6 cellular contexts compared by ENCODE assay signal in genomic region chr1:42736152-42736551, GRCh38. TPM values are rescaled to one million over a fixed set of nuclear protein-coding genes. Genes with fewer than 3 reads are reported as not detected.
DNase-seq lines count a peak whose midpoint lies in the region; ATAC-seq and TF ChIP-seq lines count a peak whose summit lies in the region.

No MANE protein-coding gene starts in this region.

- no TSS peak for BruUV-seq in PC-3 (replicated peaks; lab: Mats Ljungman, UMichigan)

- H3K27ac ChIP-seq in PC-3 (ENCODE audit: low read length), result no peak overlapping the region
- no peak overlapping the region for H3K27ac ChIP-seq in right lobe of liver
- no peak overlapping the region for H3K27ac ChIP-seq in effector memory CD4-positive, alpha-beta T cell (ENCODE audit: insufficient read depth, low read length, poor library complexity, severe bottlenecking)

- peaks cover 6% of the 10 kb centered on the region for H3K4me1 Mint-ChIP-seq in activated T-cell treated with anti-CD3 and anti-CD28 coated beads, Interleukin-2, amount 50 U/mL, for 24 hours (ENCODE audit: low read depth)

- H4K20me1 ChIP-seq in PC-3 (ENCODE audit: low read length), result no peaks in the 10 kb centered on the region

- peak; percentile 64 for ATAC-seq in PC-3
- ATAC-seq in right lobe of liver, result peak in 3 of 4 donors; percentile 18 to 41 (median 20)

- in situ Hi-C loops in GM13977 (cut with MboI; ENCODE audit: low pct_unique_long_range_greater_than_20kb, low sequenced_read_pairs, unreplicated experiment), result loop anchor here (25.0 kb wide), 1 partner anchor 399 kb away; the partner anchor contains the start of gene FOXJ3

- TF ChIP-seq POLR2A in right lobe of liver (IDR thresholded peaks at IDR 0.05), result no peak

- H3K4me3 ChIP-seq in PC-3 (ENCODE audit: low read length), result no peak overlapping the region
- no peak overlapping the region for H3K4me3 ChIP-seq in right lobe of liver
- no peak overlapping the region for H3K4me3 ChIP-seq in effector memory CD4-positive, alpha-beta T cell (ENCODE audit: insufficient read depth, low read depth, low read length, poor library complexity, severe bottlenecking)

- H3K36me3 Mint-ChIP-seq in activated T-cell treated with anti-CD3 and anti-CD28 coated beads, Interleukin-2, amount 50 U/mL, for 24 hours (ENCODE audit: low read depth), result no peaks in the 10 kb centered on the region

- no peak overlapping the region for H3K27ac Mint-ChIP-seq in activated T-cell treated with anti-CD3 and anti-CD28 coated beads, Interleukin-2, amount 50 U/mL, for 24 hours

- no peak overlapping the region for H3K4me2 ChIP-seq in PC-3 (ENCODE audit: low read length)

- TF ChIP-seq CTCF in GM13977 (IDR thresholded peaks at IDR 0.05; ENCODE audit: extremely low read depth, insufficient read depth, missing control alignments) (peak; percentile 29), PC-3 (conservative IDR thresholded peaks at IDR 0.05; ENCODE audit: low read depth, low read length) (peak; percentile 35; the same call in 1 of the 2 replicates), right lobe of liver (IDR thresholded peaks at IDR 0.05) (no peak)

- H3K4me3 Mint-ChIP-seq in activated T-cell treated with anti-CD3 and anti-CD28 coated beads, Interleukin-2, amount 50 U/mL, for 24 hours, result no peak overlapping the region

- WGBS in right lobe of liver (ENCODE audit: insufficient coverage, low coverage, low lambda C conversion rate, missing lambda C conversion rate), result 13% methylated on average over 1 of the region's 4 CpGs

- H3K9me3 Mint-ChIP-seq in activated T-cell treated with anti-CD3 and anti-CD28 coated beads, Interleukin-2, amount 50 U/mL, for 24 hours, result no peaks in the 10 kb centered on the region

- intact Hi-C loops in PC-3 (cut with micrococcal nuclease), result no loop called here
- intact Hi-C loops in right lobe of liver (cut with DNase I), result no loop called here

- no peaks in the 10 kb centered on the region for H3F3A ChIP-seq in PC-3 (ENCODE audit: low read length, unreplicated experiment)

- POLR2A ChIA-PET in PC-3 (lab: Charles Lee; ENCODE audit: unreplicated experiment), result no interaction called here

- DNase-seq in GM13977 (ENCODE audit: low spot score) (no peak), PC-3 (peak; percentile 43), right lobe of liver (peak in 1 of 3 donors; percentile 23), medulla oblongata (ENCODE audit: extremely low spot score) (no peak)
- no peak for DNase-seq in activated T-cell treated with anti-CD3 and anti-CD28 coated beads, Interleukin-2, amount 50 U/mL, for 24 hours
- DNase-seq in effector memory CD4-positive, alpha-beta T cell, result no peak

- H3K4me1 ChIP-seq in PC-3 (ENCODE audit: insufficient read depth, low read length) (no peaks in the 10 kb centered on the region), right lobe of liver (peaks cover 0 to 13% (median 0%) of the 10 kb centered on the region in 4 donors)
- H3K4me1 ChIP-seq in effector memory CD4-positive, alpha-beta T cell (ENCODE audit: control insufficient read depth, insufficient read depth, low read length, poor library complexity, severe bottlenecking), result no peaks in the 10 kb centered on the region

- no peak overlapping the region for H3K9ac ChIP-seq in PC-3 (ENCODE audit: low read length)

- no peaks in the 10 kb centered on the region for H3K36me3 ChIP-seq in PC-3 (ENCODE audit: low read depth, low read length)
- no peaks in the 10 kb centered on the region for H3K36me3 ChIP-seq in right lobe of liver
- H3K36me3 ChIP-seq in effector memory CD4-positive, alpha-beta T cell (ENCODE audit: control insufficient read depth, insufficient read depth, low read length), result no peaks in the 10 kb centered on the region

- no peaks in the 10 kb centered on the region for H3K9me2 ChIP-seq in PC-3 (replicated peaks; ENCODE audit: low read length)

- H3K27me3 ChIP-seq in PC-3 (ENCODE audit: low read length) (no peaks in the 10 kb centered on the region), right lobe of liver (no peaks in the 10 kb centered on the region)
- H3K27me3 ChIP-seq in effector memory CD4-positive, alpha-beta T cell (replicated peaks; ENCODE audit: control insufficient read depth, insufficient read depth, low read length, poor library complexity, severe bottlenecking), result no peaks in the 10 kb centered on the region

- CTCF ChIA-PET in PC-3 (lab: Charles Lee), result no interaction called here

- H3K27me3 Mint-ChIP-seq in activated T-cell treated with anti-CD3 and anti-CD28 coated beads, Interleukin-2, amount 50 U/mL, for 24 hours, result no peaks in the 10 kb centered on the region

- H3K79me2 ChIP-seq in PC-3 (ENCODE audit: low read length), result no peaks in the 10 kb centered on the region

- no peak overlapping the region for H2AFZ ChIP-seq in PC-3 (ENCODE audit: low read length)

- no peaks in the 10 kb centered on the region for H3K9me3 ChIP-seq in PC-3 (ENCODE audit: low read length)
- H3K9me3 ChIP-seq in right lobe of liver, result no peaks in the 10 kb centered on the region
- no peaks in the 10 kb centered on the region for H3K9me3 ChIP-seq in effector memory CD4-positive, alpha-beta T cell (ENCODE audit: control insufficient read depth, low read length)

RNA-seq across cellular contexts. Expression of gene CLDN19, which starts 3.9 kb away (rescaled TPM):
- total RNA-seq in PC-3 (2014; rRNA removed), result 0.17 TPM in 1 of 2 replicates, not detected in the other
- total RNA-seq in right lobe of liver, result 1 to 10 TPM in 1 of 6 experiments, not detected in 5; 1.0 TPM

RNA-seq across cellular contexts. Expression of gene P3H1, which starts 30.7 kb away (rescaled TPM):
- total RNA-seq in PC-3 (2014; rRNA removed), result 28.2 and 28.3 TPM in 2 replicates
- total RNA-seq in right lobe of liver, result 10 to 100 TPM; 19.7 to 25.3 (median 21.6) TPM

RNA-seq across cellular contexts. Expression of gene C1orf50, which starts 30.9 kb away (rescaled TPM):
- total RNA-seq in PC-3 (2014; rRNA removed) (3.4 and 4.1 TPM in 2 replicates), right lobe of liver (1 to 10 TPM; 4.7 to 6.4 (median 5.3) TPM)

RNA-seq across cellular contexts. Expression of gene TMEM269, which starts 48.6 kb away (rescaled TPM):
- total RNA-seq in PC-3 (2014; rRNA removed) (0.11 TPM in 1 of 2 replicates, not detected in the other), right lobe of liver (under 1 TPM in 1 of 6 experiments, not detected in 5; 0.07 TPM)

RNA-seq across cellular contexts. Expression of gene YBX1, which starts 53.9 kb away (rescaled TPM):
- total RNA-seq in PC-3 (2014; rRNA removed), result 1,259 and 1,468 TPM in 2 replicates
- 100 to 1,000 TPM; 144 to 325 (median 207) TPM for total RNA-seq in right lobe of liver

Comparison
In these comparisons a context has a peak if more than half of its experiments do, and no peak if none do; other contexts are left out.
1. CTCF ChIP-seq: peak in GM13977 (single experiment) and PC-3 (single experiment); none in right lobe of liver (0 of 4).